In the genomic region with DNA sequence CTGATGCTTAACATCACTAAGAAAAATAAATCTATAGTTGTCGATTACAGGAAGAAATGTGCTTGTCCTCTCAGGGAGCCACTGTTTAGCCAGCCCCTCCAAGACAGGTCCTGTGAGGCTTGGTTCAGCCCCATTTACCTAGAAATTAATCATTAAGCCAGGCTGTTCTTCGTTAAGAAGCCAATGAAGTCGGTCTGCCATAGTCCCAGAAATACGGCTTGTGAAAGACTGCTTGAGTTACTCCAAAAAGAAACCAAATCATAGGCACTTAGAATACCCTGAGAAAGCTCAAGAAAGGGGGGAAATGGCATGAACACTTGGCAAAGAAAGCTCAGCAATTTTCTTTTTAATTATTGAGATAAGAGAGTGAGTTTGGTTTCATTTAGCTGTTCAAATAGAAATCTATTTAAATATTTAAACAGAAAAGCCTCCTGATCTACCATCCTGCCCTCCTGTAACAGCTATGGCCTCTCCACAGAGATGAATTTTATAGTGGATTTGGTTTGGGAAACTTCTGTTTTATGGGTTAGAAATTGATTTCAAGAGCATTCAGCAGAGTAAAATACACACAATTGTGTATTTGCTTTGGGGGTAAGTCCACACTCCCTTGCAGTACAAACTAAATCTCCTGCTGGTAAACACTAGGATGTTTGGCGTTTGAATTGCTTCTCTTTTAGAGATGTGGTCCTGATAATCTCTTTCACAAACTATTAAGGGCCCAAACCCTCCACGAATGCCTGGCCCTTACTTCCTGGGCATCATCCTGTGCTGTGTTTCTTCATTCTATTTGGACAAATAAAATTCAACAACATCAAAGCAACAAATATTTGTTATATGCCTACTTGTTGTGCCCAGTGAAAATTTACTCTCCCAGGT, we compare ENCODE assay signal across 1 cellular context.
TF ChIP-seq lines count a peak whose summit lies in the region.

No MANE protein-coding gene starts in this region.

TF ChIP-seq in HepG2, 621 proteins besides CTCF, POLR2A, EP300 and RAD21 (continued from another document and continues in another):
- TF ChIP-seq, protein P1, sequence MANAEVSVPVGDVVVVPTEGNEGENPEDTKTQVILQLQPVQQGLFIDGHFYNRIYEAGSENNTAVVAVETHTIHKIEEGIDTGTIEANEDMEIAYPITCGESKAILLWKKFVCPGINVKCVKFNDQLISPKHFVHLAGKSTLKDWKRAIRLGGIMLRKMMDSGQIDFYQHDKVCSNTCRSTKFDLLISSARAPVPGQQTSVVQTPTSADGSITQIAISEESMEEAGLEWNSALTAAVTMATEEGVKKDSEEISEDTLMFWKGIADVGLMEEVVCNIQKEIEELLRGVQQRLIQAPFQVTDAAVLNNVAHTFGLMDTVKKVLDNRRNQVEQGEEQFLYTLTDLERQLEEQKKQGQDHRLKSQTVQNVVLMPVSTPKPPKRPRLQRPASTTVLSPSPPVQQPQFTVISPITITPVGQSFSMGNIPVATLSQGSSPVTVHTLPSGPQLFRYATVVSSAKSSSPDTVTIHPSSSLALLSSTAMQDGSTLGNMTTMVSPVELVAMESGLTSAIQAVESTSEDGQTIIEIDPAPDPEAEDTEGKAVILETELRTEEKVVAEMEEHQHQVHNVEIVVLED (CRISPR knock-in tag; IDR thresholded peaks at IDR 0.05; ENCODE audit: borderline replicate concordance): peak; percentile 5; the same call in 1 of the 2 replicates
- peak; percentile 47; the same call in 1 of the 2 replicates for TF ChIP-seq ZNF644 (CRISPR knock-in tag; IDR thresholded peaks at IDR 0.05; ENCODE audit: low read depth)
- TF ChIP-seq PITX1 (CRISPR knock-in tag; IDR thresholded peaks at IDR 0.05): peak; percentile 79; the same call in 1 of the 2 replicates
- TF ChIP-seq SOX13 (IDR thresholded peaks at IDR 0.05): peak; percentile 41; the same call in 1 of the 2 replicates
- peak in 1 of 2 experiments; percentile 69; a peak in 2 of 4 replicates for TF ChIP-seq SOX13 (CRISPR knock-in tag; conservative IDR thresholded peaks at IDR 0.05 in 1 of 2, IDR thresholded peaks at IDR 0.05 in 1 of 2)
- no peak for TF ChIP-seq GATAD1 (CRISPR knock-in tag; IDR thresholded peaks at IDR 0.05)
- TF ChIP-seq MIER2 (CRISPR knock-in tag; IDR thresholded peaks at IDR 0.05): peak; percentile 30; the same call in 1 of the 2 replicates
- TF ChIP-seq ONECUT2 (CRISPR knock-in tag; IDR thresholded peaks at IDR 0.05): peak; percentile 80
- TF ChIP-seq MTF1 (CRISPR knock-in tag; IDR thresholded peaks at IDR 0.05): 0 out of 2 replicates have a peak, but pooled peaks have one; percentile 28
- TF ChIP-seq, protein P2, sequence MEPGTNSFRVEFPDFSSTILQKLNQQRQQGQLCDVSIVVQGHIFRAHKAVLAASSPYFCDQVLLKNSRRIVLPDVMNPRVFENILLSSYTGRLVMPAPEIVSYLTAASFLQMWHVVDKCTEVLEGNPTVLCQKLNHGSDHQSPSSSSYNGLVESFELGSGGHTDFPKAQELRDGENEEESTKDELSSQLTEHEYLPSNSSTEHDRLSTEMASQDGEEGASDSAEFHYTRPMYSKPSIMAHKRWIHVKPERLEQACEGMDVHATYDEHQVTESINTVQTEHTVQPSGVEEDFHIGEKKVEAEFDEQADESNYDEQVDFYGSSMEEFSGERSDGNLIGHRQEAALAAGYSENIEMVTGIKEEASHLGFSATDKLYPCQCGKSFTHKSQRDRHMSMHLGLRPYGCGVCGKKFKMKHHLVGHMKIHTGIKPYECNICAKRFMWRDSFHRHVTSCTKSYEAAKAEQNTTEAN (CRISPR knock-in tag; conservative IDR thresholded peaks at IDR 0.05): 0 out of 2 replicates have a peak, but pooled peaks have one; percentile 30
- TF ChIP-seq, protein P3, sequence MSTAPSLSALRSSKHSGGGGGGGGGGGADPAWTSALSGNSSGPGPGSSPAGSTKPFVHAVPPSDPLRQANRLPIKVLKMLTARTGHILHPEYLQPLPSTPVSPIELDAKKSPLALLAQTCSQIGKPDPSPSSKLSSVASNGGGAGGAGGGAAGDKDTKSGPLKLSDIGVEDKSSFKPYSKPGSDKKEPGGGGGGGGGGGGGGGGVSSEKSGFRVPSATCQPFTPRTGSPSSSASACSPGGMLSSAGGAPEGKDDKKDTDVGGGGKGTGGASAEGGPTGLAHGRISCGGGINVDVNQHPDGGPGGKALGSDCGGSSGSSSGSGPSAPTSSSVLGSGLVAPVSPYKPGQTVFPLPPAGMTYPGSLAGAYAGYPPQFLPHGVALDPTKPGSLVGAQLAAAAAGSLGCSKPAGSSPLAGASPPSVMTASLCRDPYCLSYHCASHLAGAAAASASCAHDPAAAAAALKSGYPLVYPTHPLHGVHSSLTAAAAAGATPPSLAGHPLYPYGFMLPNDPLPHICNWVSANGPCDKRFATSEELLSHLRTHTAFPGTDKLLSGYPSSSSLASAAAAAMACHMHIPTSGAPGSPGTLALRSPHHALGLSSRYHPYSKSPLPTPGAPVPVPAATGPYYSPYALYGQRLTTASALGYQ (CRISPR knock-in tag; IDR thresholded peaks at IDR 0.05): peak; percentile 88
- TF ChIP-seq JUN (CRISPR knock-in tag; IDR thresholded peaks at IDR 0.05): peak; percentile 23; the same call in 1 of the 2 replicates
- no peak for TF ChIP-seq JUND (CRISPR knock-in tag; IDR thresholded peaks at IDR 0.05)
- no peak for TF ChIP-seq NAIF1 (CRISPR knock-in tag; IDR thresholded peaks at IDR 0.05; ENCODE audit: borderline replicate concordance)
- TF ChIP-seq, protein P4, sequence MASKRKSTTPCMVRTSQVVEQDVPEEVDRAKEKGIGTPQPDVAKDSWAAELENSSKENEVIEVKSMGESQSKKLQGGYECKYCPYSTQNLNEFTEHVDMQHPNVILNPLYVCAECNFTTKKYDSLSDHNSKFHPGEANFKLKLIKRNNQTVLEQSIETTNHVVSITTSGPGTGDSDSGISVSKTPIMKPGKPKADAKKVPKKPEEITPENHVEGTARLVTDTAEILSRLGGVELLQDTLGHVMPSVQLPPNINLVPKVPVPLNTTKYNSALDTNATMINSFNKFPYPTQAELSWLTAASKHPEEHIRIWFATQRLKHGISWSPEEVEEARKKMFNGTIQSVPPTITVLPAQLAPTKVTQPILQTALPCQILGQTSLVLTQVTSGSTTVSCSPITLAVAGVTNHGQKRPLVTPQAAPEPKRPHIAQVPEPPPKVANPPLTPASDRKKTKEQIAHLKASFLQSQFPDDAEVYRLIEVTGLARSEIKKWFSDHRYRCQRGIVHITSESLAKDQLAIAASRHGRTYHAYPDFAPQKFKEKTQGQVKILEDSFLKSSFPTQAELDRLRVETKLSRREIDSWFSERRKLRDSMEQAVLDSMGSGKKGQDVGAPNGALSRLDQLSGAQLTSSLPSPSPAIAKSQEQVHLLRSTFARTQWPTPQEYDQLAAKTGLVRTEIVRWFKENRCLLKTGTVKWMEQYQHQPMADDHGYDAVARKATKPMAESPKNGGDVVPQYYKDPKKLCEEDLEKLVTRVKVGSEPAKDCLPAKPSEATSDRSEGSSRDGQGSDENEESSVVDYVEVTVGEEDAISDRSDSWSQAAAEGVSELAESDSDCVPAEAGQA (IDR thresholded peaks at IDR 0.05; ENCODE audit: low read depth): no peak
- TF ChIP-seq, protein P4 (CRISPR knock-in tag; IDR thresholded peaks at IDR 0.05; ENCODE audit: borderline replicate concordance): 0 out of 2 replicates have a peak, but pooled peaks have one; percentile 36
- TF ChIP-seq ZSCAN9 (CRISPR knock-in tag; IDR thresholded peaks at IDR 0.05; ENCODE audit: borderline replicate concordance): peak; percentile 53; the same call in 1 of the 2 replicates
- peak; percentile 78 for TF ChIP-seq HOXA5 (CRISPR knock-in tag; IDR thresholded peaks at IDR 0.05)
- TF ChIP-seq ZSCAN12 (CRISPR knock-in tag; IDR thresholded peaks at IDR 0.05): 0 out of 2 replicates have a peak, but pooled peaks have one; percentile 36
- peak; percentile 89 for TF ChIP-seq HDAC2 (CRISPR knock-in tag; IDR thresholded peaks at IDR 0.05)
- 0 out of 2 replicates have a peak, but pooled peaks have one; percentile 26 for TF ChIP-seq MEIS2 (CRISPR knock-in tag; IDR thresholded peaks at IDR 0.05)
- TF ChIP-seq, protein P5, sequence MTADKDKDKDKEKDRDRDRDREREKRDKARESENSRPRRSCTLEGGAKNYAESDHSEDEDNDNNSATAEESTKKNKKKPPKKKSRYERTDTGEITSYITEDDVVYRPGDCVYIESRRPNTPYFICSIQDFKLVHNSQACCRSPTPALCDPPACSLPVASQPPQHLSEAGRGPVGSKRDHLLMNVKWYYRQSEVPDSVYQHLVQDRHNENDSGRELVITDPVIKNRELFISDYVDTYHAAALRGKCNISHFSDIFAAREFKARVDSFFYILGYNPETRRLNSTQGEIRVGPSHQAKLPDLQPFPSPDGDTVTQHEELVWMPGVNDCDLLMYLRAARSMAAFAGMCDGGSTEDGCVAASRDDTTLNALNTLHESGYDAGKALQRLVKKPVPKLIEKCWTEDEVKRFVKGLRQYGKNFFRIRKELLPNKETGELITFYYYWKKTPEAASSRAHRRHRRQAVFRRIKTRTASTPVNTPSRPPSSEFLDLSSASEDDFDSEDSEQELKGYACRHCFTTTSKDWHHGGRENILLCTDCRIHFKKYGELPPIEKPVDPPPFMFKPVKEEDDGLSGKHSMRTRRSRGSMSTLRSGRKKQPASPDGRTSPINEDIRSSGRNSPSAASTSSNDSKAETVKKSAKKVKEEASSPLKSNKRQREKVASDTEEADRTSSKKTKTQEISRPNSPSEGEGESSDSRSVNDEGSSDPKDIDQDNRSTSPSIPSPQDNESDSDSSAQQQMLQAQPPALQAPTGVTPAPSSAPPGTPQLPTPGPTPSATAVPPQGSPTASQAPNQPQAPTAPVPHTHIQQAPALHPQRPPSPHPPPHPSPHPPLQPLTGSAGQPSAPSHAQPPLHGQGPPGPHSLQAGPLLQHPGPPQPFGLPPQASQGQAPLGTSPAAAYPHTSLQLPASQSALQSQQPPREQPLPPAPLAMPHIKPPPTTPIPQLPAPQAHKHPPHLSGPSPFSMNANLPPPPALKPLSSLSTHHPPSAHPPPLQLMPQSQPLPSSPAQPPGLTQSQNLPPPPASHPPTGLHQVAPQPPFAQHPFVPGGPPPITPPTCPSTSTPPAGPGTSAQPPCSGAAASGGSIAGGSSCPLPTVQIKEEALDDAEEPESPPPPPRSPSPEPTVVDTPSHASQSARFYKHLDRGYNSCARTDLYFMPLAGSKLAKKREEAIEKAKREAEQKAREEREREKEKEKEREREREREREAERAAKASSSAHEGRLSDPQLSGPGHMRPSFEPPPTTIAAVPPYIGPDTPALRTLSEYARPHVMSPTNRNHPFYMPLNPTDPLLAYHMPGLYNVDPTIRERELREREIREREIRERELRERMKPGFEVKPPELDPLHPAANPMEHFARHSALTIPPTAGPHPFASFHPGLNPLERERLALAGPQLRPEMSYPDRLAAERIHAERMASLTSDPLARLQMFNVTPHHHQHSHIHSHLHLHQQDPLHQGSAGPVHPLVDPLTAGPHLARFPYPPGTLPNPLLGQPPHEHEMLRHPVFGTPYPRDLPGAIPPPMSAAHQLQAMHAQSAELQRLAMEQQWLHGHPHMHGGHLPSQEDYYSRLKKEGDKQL (CRISPR knock-in tag; IDR thresholded peaks at IDR 0.05; ENCODE audit: low read depth): peak; percentile 98
- TF ChIP-seq FOXJ3 (CRISPR knock-in tag; IDR thresholded peaks at IDR 0.05; ENCODE audit: borderline replicate concordance): peak; percentile 83; the same call in 1 of the 2 replicates
- TF ChIP-seq HNRNPUL1 (IDR thresholded peaks at IDR 0.05; ENCODE audit: low read depth, low read length): peak; percentile 75; the same call in 1 of the 2 replicates
- no peak for TF ChIP-seq EHMT2 (IDR thresholded peaks at IDR 0.05; ENCODE audit: borderline replicate concordance, low read depth, low read length)
- no peak for TF ChIP-seq CHD2 (IDR thresholded peaks at IDR 0.05; ENCODE audit: low read depth, low read length)
- TF ChIP-seq, protein P6, sequence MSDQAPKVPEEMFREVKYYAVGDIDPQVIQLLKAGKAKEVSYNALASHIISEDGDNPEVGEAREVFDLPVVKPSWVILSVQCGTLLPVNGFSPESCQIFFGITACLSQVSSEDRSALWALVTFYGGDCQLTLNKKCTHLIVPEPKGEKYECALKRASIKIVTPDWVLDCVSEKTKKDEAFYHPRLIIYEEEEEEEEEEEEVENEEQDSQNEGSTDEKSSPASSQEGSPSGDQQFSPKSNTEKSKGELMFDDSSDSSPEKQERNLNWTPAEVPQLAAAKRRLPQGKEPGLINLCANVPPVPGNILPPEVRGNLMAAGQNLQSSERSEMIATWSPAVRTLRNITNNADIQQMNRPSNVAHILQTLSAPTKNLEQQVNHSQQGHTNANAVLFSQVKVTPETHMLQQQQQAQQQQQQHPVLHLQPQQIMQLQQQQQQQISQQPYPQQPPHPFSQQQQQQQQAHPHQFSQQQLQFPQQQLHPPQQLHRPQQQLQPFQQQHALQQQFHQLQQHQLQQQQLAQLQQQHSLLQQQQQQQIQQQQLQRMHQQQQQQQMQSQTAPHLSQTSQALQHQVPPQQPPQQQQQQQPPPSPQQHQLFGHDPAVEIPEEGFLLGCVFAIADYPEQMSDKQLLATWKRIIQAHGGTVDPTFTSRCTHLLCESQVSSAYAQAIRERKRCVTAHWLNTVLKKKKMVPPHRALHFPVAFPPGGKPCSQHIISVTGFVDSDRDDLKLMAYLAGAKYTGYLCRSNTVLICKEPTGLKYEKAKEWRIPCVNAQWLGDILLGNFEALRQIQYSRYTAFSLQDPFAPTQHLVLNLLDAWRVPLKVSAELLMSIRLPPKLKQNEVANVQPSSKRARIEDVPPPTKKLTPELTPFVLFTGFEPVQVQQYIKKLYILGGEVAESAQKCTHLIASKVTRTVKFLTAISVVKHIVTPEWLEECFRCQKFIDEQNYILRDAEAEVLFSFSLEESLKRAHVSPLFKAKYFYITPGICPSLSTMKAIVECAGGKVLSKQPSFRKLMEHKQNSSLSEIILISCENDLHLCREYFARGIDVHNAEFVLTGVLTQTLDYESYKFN (CRISPR knock-in tag; conservative IDR thresholded peaks at IDR 0.05): peak; percentile 85
- TF ChIP-seq ZNF761 (CRISPR knock-in tag; conservative IDR thresholded peaks at IDR 0.05): no peak
- peak; percentile 67; the same call in 1 of the 2 replicates for TF ChIP-seq GATA4 (IDR thresholded peaks at IDR 0.05; ENCODE audit: borderline replicate concordance, low read depth)
- peak; percentile 71 for TF ChIP-seq MIXL1 (CRISPR knock-in tag; IDR thresholded peaks at IDR 0.05)
